ENCODE assay signal across 9 cellular contexts in genomic region chr19:11196406-11197287, GRCh38. TPM values are rescaled to one million over a fixed set of nuclear protein-coding genes. Genes with fewer than 3 reads are reported as not detected.
DNase-seq lines count a peak whose midpoint lies in the region; ATAC-seq, FAIRE-seq and TF ChIP-seq lines count a peak whose summit lies in the region.
"Had no signal": no experiment of that assay in that cellular context is flagged by ENCODE, and none has a peak within 500 bp of the region (broad histone marks: within the 10 kb centered on the region; RNA-seq: fewer than 3 reads in every experiment).

No MANE protein-coding gene starts in this region.

- peak overlapping the region; percentile 95 for H3K27ac ChIP-seq in 22Rv1
- peak overlapping the region; percentile 1 for H3K27ac ChIP-seq in parathyroid adenoma

- no peaks in the 10 kb centered on the region for H3K36me3 Mint-ChIP-seq in activated CD4-positive, alpha-beta memory T cell treated with anti-CD3 and anti-CD28 coated beads, Interleukin-2, amount 10 ng/mL, durations not matched to agents 7 days and 5 days (ENCODE audit: low read depth)
- H3K36me3 Mint-ChIP-seq in glutamatergic neuron (ENCODE audit: unreplicated experiment): peaks cover 3% of the 10 kb centered on the region

- no peaks in the 10 kb centered on the region for H3K79me2 ChIP-seq in parathyroid adenoma

- POLR2A ChIA-PET in activated CD4-positive, alpha-beta memory T cell treated with anti-CD3 and anti-CD28 coated beads, Interleukin-2, amount 10 ng/mL, durations not matched to agents 7 days and 5 days (lab: Charles Lee): no interaction called here

- CTCF ChIA-PET in activated CD4-positive, alpha-beta memory T cell treated with anti-CD3 and anti-CD28 coated beads, Interleukin-2, amount 10 ng/mL, durations not matched to agents 7 days and 5 days (lab: Charles Lee): no interaction called here

- peaks cover 17% of the 10 kb centered on the region for H3K4me1 Mint-ChIP-seq in activated CD4-positive, alpha-beta memory T cell treated with anti-CD3 and anti-CD28 coated beads, Interleukin-2, amount 10 ng/mL, durations not matched to agents 7 days and 5 days
- H3K4me1 Mint-ChIP-seq in glutamatergic neuron (ENCODE audit: low read depth, unreplicated experiment): no peaks in the 10 kb centered on the region

- no peak for FAIRE-seq in GM19239 (lab: Jason Lieb, UNC)
- FAIRE-seq: islet of Langerhans had no signal

- H3K27me3 ChIP-seq in parathyroid adenoma (ENCODE audit: control insufficient read depth, insufficient read depth, low read length): no peaks in the 10 kb centered on the region

- H3K36me3 ChIP-seq in parathyroid adenoma (ENCODE audit: control insufficient read depth, insufficient read depth, low read length): no peaks in the 10 kb centered on the region

- H3K27me3 Mint-ChIP-seq in activated CD4-positive, alpha-beta memory T cell treated with anti-CD3 and anti-CD28 coated beads, Interleukin-2, amount 10 ng/mL, durations not matched to agents 7 days and 5 days: peaks cover 16% of the 10 kb centered on the region
- H3K27me3 Mint-ChIP-seq in glutamatergic neuron (ENCODE audit: unreplicated experiment): no peaks in the 10 kb centered on the region

- H3K9me3 Mint-ChIP-seq in activated CD4-positive, alpha-beta memory T cell treated with anti-CD3 and anti-CD28 coated beads, Interleukin-2, amount 10 ng/mL, durations not matched to agents 7 days and 5 days: no peaks in the 10 kb centered on the region
- H3K9me3 Mint-ChIP-seq in glutamatergic neuron (ENCODE audit: unreplicated experiment): peaks cover 3% of the 10 kb centered on the region

- TF ChIP-seq CTCF in 22Rv1 (IDR thresholded peaks at IDR 0.05) (no peak), glutamatergic neuron (IDR thresholded peaks at IDR 0.05; ENCODE audit: partially characterized antibody, unreplicated experiment) (no peak), parathyroid adenoma (IDR thresholded peaks at IDR 0.05) (no peak)

- DNase-seq in GM19239 (ENCODE audit: insufficient read length, low spot score): peak; percentile 50
- DNase-seq in activated CD4-positive, alpha-beta memory T cell treated with anti-CD3 and anti-CD28 coated beads, Interleukin-2, amount 10 ng/mL, durations not matched to agents 7 days and 5 days: no peak
- peak; percentile 54 for DNase-seq in glutamatergic neuron
- DNase-seq in dedifferentiated amniotic fluid mesenchymal stem cell (ENCODE audit: extremely low spot score): no peak
- no peak for DNase-seq in MV-4-11 (lab: John Stamatoyannopoulos, UW)

- H3K4me3 ChIP-seq in parathyroid adenoma (ENCODE audit: low read depth, low read length): peak overlapping the region; percentile 80

- H2AFZ ChIP-seq in parathyroid adenoma: peak overlapping the region; percentile 84

- H3K4me1 ChIP-seq in parathyroid adenoma: peaks cover 3% of the 10 kb centered on the region

- H3K27ac Mint-ChIP-seq in activated CD4-positive, alpha-beta memory T cell treated with anti-CD3 and anti-CD28 coated beads, Interleukin-2, amount 10 ng/mL, durations not matched to agents 7 days and 5 days: no peak overlapping the region
- peak overlapping the region; percentile 8 for H3K27ac Mint-ChIP-seq in glutamatergic neuron (ENCODE audit: unreplicated experiment)

- H3K9me3 ChIP-seq in parathyroid adenoma (ENCODE audit: control insufficient read depth, low read length): no peaks in the 10 kb centered on the region

- H3K9ac ChIP-seq in parathyroid adenoma: no peak overlapping the region

- H3K4me3 Mint-ChIP-seq in activated CD4-positive, alpha-beta memory T cell treated with anti-CD3 and anti-CD28 coated beads, Interleukin-2, amount 10 ng/mL, durations not matched to agents 7 days and 5 days: peak overlapping the region; percentile 60
- H3K4me3 Mint-ChIP-seq in glutamatergic neuron (ENCODE audit: unreplicated experiment): peak overlapping the region; percentile 71

- H3K4me2 ChIP-seq in parathyroid adenoma (ENCODE audit: low read length): peak overlapping the region; percentile 91

- ATAC-seq in activated CD4-positive, CD25-positive, alpha-beta regulatory T cell treated with anti-CD3 and anti-CD28 coated beads, Interleukin-2, amount 50 U/mL, for 24 hours: no peak

RNA-seq across cellular contexts. Expression of gene KANK2, which starts 0.7 kb away (rescaled TPM):
- total RNA-seq in activated CD4-positive, alpha-beta memory T cell treated with anti-CD3 and anti-CD28 coated beads, Interleukin-2, amount 10 ng/mL, durations not matched to agents 7 days and 5 days: 1 to 10 TPM; 2.3 to 2.8 TPM
- 23.0 TPM for total RNA-seq in glutamatergic neuron (ENCODE audit: unreplicated experiment)

RNA-seq across cellular contexts. Expression of gene SPC24, which starts 41.1 kb away (rescaled TPM):
- total RNA-seq in activated CD4-positive, alpha-beta memory T cell treated with anti-CD3 and anti-CD28 coated beads, Interleukin-2, amount 10 ng/mL, durations not matched to agents 7 days and 5 days: 10 to 100 TPM; 68.2 to 72.1 TPM
- total RNA-seq in glutamatergic neuron (ENCODE audit: unreplicated experiment): 3.8 TPM

RNA-seq across cellular contexts. Expression of gene ANGPTL8, which starts 42.8 kb away (rescaled TPM):
- total RNA-seq in activated CD4-positive, alpha-beta memory T cell treated with anti-CD3 and anti-CD28 coated beads, Interleukin-2, amount 10 ng/mL, durations not matched to agents 7 days and 5 days: not detected
- total RNA-seq in glutamatergic neuron (ENCODE audit: unreplicated experiment): not detected

Comparison
In these comparisons a context has a peak if more than half of its experiments do, and no peak if none do; other contexts are left out.
1. DNase-seq: peak in GM19239 (single experiment) and glutamatergic neuron (single experiment); none in activated CD4-positive, alpha-beta memory T cell treated with anti-CD3 and anti-CD28 coated beads, Interleukin-2, amount 10 ng/mL, durations not matched to agents 7 days and 5 days (single experiment), dedifferentiated amniotic fluid mesenchymal stem cell (single experiment) and MV-4-11 (single experiment).
2. RNA of gene SPC24, which starts 41.1 kb away (total RNA-seq): 68.2 to 72.1 TPM in activated CD4-positive, alpha-beta memory T cell treated with anti-CD3 and anti-CD28 coated beads, Interleukin-2, amount 10 ng/mL, durations not matched to agents 7 days and 5 days; 3.8 TPM in glutamatergic neuron (single experiment); every median in the first group is over 10 times any median in the second.